ENCODE assay signal across 13 cellular contexts in the genomic region with DNA sequence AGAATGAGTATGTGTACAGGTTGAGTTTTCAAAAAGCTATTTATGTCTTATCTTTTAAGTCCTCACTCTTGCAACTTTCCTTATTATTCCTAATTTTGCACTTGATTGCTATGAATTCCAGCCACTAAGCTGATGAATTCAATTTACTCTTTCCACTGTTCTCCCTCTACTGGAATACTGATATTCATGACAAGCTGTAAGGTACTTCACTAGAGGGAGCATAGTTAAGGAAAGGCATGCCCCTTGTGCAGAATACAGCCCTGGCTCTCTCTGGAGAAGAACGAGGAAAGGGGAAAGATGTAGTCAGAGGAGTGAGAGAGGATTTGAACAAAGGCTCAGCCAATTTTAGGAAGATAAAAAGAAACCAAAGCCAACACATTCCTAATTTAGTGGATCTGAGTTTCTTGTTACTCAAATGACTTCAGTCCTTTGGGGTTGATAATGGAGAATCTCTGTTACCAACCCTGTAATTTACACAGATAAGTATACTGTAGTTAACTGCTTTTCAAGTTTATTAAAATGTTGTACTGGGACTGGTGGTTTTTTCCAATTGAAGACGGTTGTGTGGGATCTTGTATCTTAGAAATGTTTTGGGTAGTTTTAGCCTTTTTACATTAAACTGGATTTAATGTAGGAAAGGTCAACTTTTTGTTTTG. TPM values are rescaled to one million over a fixed set of nuclear protein-coding genes. Genes with fewer than 3 reads are reported as not detected.
DNase-seq lines count a peak whose midpoint lies in the region; ATAC-seq and TF ChIP-seq lines count a peak whose summit lies in the region.
"Had no signal": no experiment of that assay in that cellular context is flagged by ENCODE, and none has a peak within 500 bp of the region (broad histone marks: within the 10 kb centered on the region; RNA-seq: fewer than 3 reads in every experiment).

No MANE protein-coding gene starts in this region.

- no peak overlapping the region for H3K4me3 ChIP-seq in CD4-positive, CD25-positive, alpha-beta regulatory T cell (ENCODE audit: low read depth, low read length)
- no peak overlapping the region for H3K4me3 ChIP-seq in HFF-Myc (replicated peaks; ENCODE audit: low read depth, low read length)
- no peak overlapping the region for H3K4me3 ChIP-seq in brain microvascular endothelial cell (ENCODE audit: low read depth, low read length)
- no peak overlapping the region for H3K4me3 ChIP-seq in mesendoderm (ENCODE audit: low read length)
- H3K4me3 ChIP-seq: K562, suprapubic skin had no signal

- H4K8ac ChIP-seq in mesendoderm (ENCODE audit: low read depth, low read length), result no peak overlapping the region

- peak overlapping the region; percentile 26 to 68 (median 31) for H3K27ac Mint-ChIP-seq in CD4-positive, CD25-positive, alpha-beta regulatory T cell
- H3K27ac Mint-ChIP-seq: activated naive CD4-positive, alpha-beta T cell treated with anti-CD3 and anti-CD28 coated beads, Interleukin-2, amount 50 U/mL, for 72 hours had no signal

- H2BK120ac ChIP-seq in mesendoderm (ENCODE audit: low read depth, low read length), result no peak overlapping the region

- no peaks in the 10 kb centered on the region for H3K36me3 Mint-ChIP-seq in CD4-positive, CD25-positive, alpha-beta regulatory T cell

- no peak overlapping the region for H3K23ac ChIP-seq in mesendoderm (ENCODE audit: low read length)

- peaks cover 9% of the 10 kb centered on the region for H3K27me3 Mint-ChIP-seq in CD4-positive, CD25-positive, alpha-beta regulatory T cell

- peaks cover 2% of the 10 kb centered on the region for H3K79me1 ChIP-seq in mesendoderm (ENCODE audit: low read length)

- H4K5ac ChIP-seq in mesendoderm (ENCODE audit: low read length), result no peak overlapping the region

- H3K4me2 ChIP-seq in mesendoderm (ENCODE audit: low read length), result no peak overlapping the region

- H2BK15ac ChIP-seq in mesendoderm (replicated peaks; ENCODE audit: low read depth), result no peak overlapping the region

- no peak overlapping the region for H3K4me3 Mint-ChIP-seq in CD4-positive, CD25-positive, alpha-beta regulatory T cell

- WGBS in mesendoderm (ENCODE audit: extremely low coverage, insufficient coverage, low lambda C conversion rate), result no CpG with 5 or more reads among the region's 2 CpGs

- no peaks in the 10 kb centered on the region for H3K9me3 Mint-ChIP-seq in CD4-positive, CD25-positive, alpha-beta regulatory T cell
- H3K9me3 Mint-ChIP-seq: activated naive CD4-positive, alpha-beta T cell treated with anti-CD3 and anti-CD28 coated beads, Interleukin-2, amount 50 U/mL, for 72 hours had no signal

- peak; percentile 20 for TF ChIP-seq CTCF in HFF-Myc (IDR thresholded peaks at IDR 0.05; ENCODE audit: low read depth, low read length, missing control alignments)
- peak; percentile 50 for TF ChIP-seq CTCF in brain microvascular endothelial cell (IDR thresholded peaks at IDR 0.05; ENCODE audit: low read depth, low read length, missing control alignments)

- no peaks in the 10 kb centered on the region for H3K27me3 ChIP-seq in CD4-positive, CD25-positive, alpha-beta regulatory T cell (ENCODE audit: control insufficient read depth, insufficient read depth, low read length)
- H3K27me3 ChIP-seq in brain microvascular endothelial cell (replicated peaks) (no peaks in the 10 kb centered on the region), mesendoderm (ENCODE audit: insufficient read depth, low read length, poor library complexity) (no peaks in the 10 kb centered on the region)
- H3K27me3 ChIP-seq: suprapubic skin had no signal

- H3K56ac ChIP-seq in mesendoderm (ENCODE audit: low read length), result no peak overlapping the region

- in situ Hi-C loops in brain microvascular endothelial cell (cut with HindIII; ENCODE audit: low pct_ligation_motif_present, low sequenced_read_pairs), result no loop called here

- peaks cover 3% of the 10 kb centered on the region for H3K36me3 ChIP-seq in CD4-positive, CD25-positive, alpha-beta regulatory T cell (ENCODE audit: control insufficient read depth, insufficient read depth, low read length)
- H3K36me3 ChIP-seq in brain microvascular endothelial cell (replicated peaks), result no peaks in the 10 kb centered on the region
- H3K36me3 ChIP-seq in mesendoderm (ENCODE audit: control insufficient read depth, insufficient read depth, low read length), result no peaks in the 10 kb centered on the region
- H3K36me3 ChIP-seq: suprapubic skin had no signal

- no peaks in the 10 kb centered on the region for H3K79me2 ChIP-seq in mesendoderm (ENCODE audit: control insufficient read depth, insufficient read depth, low read length)

- no peak overlapping the region for H3K9ac ChIP-seq in mesendoderm (ENCODE audit: low read length)

- peaks cover 13 to 39% (median 20%) of the 10 kb centered on the region in 4 donors for H3K4me1 Mint-ChIP-seq in CD4-positive, CD25-positive, alpha-beta regulatory T cell

- ATAC-seq in CD4-positive, CD25-positive, alpha-beta regulatory T cell (ENCODE audit: low read depth in 2 of 2), result no peak
- no peak for ATAC-seq in GM21825 (IDR thresholded peaks at IDR 0.05; ENCODE audit: unreplicated experiment)
- ATAC-seq in GM21528 (IDR thresholded peaks at IDR 0.05; ENCODE audit: low FRiP score, unreplicated experiment), result no peak
- ATAC-seq: activated naive CD4-positive, alpha-beta T cell treated with anti-CD3 and anti-CD28 coated beads, Interleukin-2, amount 50 U/mL, for 72 hours; K562 had no signal

- no peak overlapping the region for H3K18ac ChIP-seq in mesendoderm (ENCODE audit: low read length)

- no peak overlapping the region for H2BK5ac ChIP-seq in mesendoderm (ENCODE audit: low read length)

- DNase-seq in CD4-positive, CD25-positive, alpha-beta regulatory T cell, result no peak
- DNase-seq in HFF-Myc (ENCODE audit: extremely low read depth, low read depth) (no peak), brain microvascular endothelial cell (no peak), mesendoderm (peak; percentile 71), NCI-H524 treated with DMSO at 0.1 percent for 48 hours (lab: John Stamatoyannopoulos, UW) (no peak)
- DNase-seq in activated CD4-positive, CD25-positive, alpha-beta regulatory T cell (lab: John Stamatoyannopoulos, UW), result no peak
- DNase-seq: midbrain had no signal

- no peak overlapping the region for H3K27ac ChIP-seq in CD4-positive, CD25-positive, alpha-beta regulatory T cell (ENCODE audit: insufficient read depth, low read length, poor library complexity, severe bottlenecking)
- no peak overlapping the region for H3K27ac ChIP-seq in brain microvascular endothelial cell
- no peak overlapping the region for H3K27ac ChIP-seq in mesendoderm (ENCODE audit: low read depth, low read length)
- H3K27ac ChIP-seq: suprapubic skin had no signal

- no peaks in the 10 kb centered on the region for H3K9me3 ChIP-seq in CD4-positive, CD25-positive, alpha-beta regulatory T cell (ENCODE audit: control insufficient read depth in 2 of 2, low read length in 2 of 2)
- H3K9me3 ChIP-seq: suprapubic skin had no signal

- no peak overlapping the region for H3K4ac ChIP-seq in mesendoderm (ENCODE audit: low read depth, low read length)

- peaks cover 15% of the 10 kb centered on the region for H3K4me1 ChIP-seq in CD4-positive, CD25-positive, alpha-beta regulatory T cell (ENCODE audit: control insufficient read depth, insufficient read depth, low read length, poor library complexity, severe bottlenecking)
- H3K4me1 ChIP-seq in mesendoderm (ENCODE audit: control insufficient read depth, low read depth, low read length), result no peaks in the 10 kb centered on the region

- H2AK5ac ChIP-seq in mesendoderm (ENCODE audit: low read length), result no peak overlapping the region

RNA-seq across cellular contexts. Expression of a gene that starts 4.0 kb away (rescaled TPM):
- total RNA-seq in CD4-positive, CD25-positive, alpha-beta regulatory T cell, result 4.7 TPM
- not detected for polyA plus RNA-seq in CD4-positive, CD25-positive, alpha-beta regulatory T cell
- polyA plus RNA-seq in mesendoderm (2013, experiment 1 of 2), result 0.98 TPM
- 0.62 TPM for polyA plus RNA-seq in mesendoderm (2013, experiment 2 of 2)
- total RNA-seq: activated naive CD4-positive, alpha-beta T cell treated with anti-CD3 and anti-CD28 coated beads, Interleukin-2, amount 50 U/mL, for 72 hours; K562; suprapubic skin had no signal
- polyA plus RNA-seq: esophagus, K562 had no signal

RNA-seq across cellular contexts. Expression of a gene that starts 44.5 kb away (rescaled TPM):
- 249 TPM for total RNA-seq in CD4-positive, CD25-positive, alpha-beta regulatory T cell
- polyA plus RNA-seq in CD4-positive, CD25-positive, alpha-beta regulatory T cell, result 10 to 100 TPM; 20.0 to 28.7 (median 23.4) TPM
- 12.2 TPM for polyA plus RNA-seq in mesendoderm (2013, experiment 1 of 2)
- 13.6 TPM for polyA plus RNA-seq in mesendoderm (2013, experiment 2 of 2)

RNA-seq across cellular contexts. Expression of a gene that starts 44.6 kb away (rescaled TPM):
- 37.3 TPM for total RNA-seq in CD4-positive, CD25-positive, alpha-beta regulatory T cell
- polyA plus RNA-seq in CD4-positive, CD25-positive, alpha-beta regulatory T cell, result 10 to 100 TPM; 73.8 to 96.7 (median 85.4) TPM
- polyA plus RNA-seq in mesendoderm (2013, experiment 1 of 2), result 91.4 TPM
- 90.4 TPM for polyA plus RNA-seq in mesendoderm (2013, experiment 2 of 2)
